In the genomic region with DNA sequence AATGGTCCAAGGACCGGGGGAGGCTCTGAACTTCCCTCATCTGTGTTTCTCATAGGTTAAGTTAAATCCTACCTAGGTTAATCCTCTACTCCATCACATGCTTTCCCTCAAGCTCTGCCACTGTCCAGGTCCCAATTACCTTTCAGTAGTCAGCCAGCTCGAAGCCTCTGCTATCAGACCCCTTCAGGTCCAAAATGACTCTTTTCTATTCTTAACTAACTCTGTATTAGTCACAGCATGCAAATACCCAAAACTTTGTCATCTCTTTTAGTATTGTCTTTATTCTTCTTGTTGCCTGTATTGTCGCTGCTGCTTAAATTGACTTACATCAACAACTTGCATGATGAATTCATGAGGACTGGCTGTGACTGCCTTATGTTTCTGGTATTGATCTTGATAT, we compare ENCODE assay signal across 36 cellular contexts. TPM values are rescaled to one million over a fixed set of nuclear protein-coding genes. Genes with fewer than 3 reads are reported as not detected.
"Had no signal": no experiment of that assay in that cellular context is flagged by ENCODE, and none has a peak within 500 bp of the region (broad histone marks: within the 10 kb centered on the region; RNA-seq: fewer than 3 reads in every experiment).

No MANE protein-coding gene starts in this region.

- H3K27ac ChIP-seq: body of pancreas, cardiac muscle cell, colonic mucosa, epithelial cell of prostate, esophagus squamous epithelium, gastroesophageal sphincter, WERI-Rb-1 had no signal

- H3K36me3 ChIP-seq: cardiac muscle cell, colonic mucosa, esophagus squamous epithelium, gastroesophageal sphincter, WERI-Rb-1 had no signal

- H3K9me3 ChIP-seq: body of pancreas, colonic mucosa, esophagus squamous epithelium, gastroesophageal sphincter had no signal

- H3K27ac Mint-ChIP-seq: activated B cell treated with CpG ODN at 0.5 μM for 24 hours; activated CD8-positive, alpha-beta T cell treated with anti-CD3 and anti-CD28 coated beads for 36 hours; activated naive CD8-positive, alpha-beta T cell; activated T-helper 17 cell treated with anti-CD3 and anti-CD28 coated beads, Interleukin-2, amount 50 U/mL, for 72 hours; T-helper 17 cell; T-helper 2 cell treated with Interferon-gamma antibody and Interleukin-4, amounts not matched to agents 5 μg/mL and 100 μg/mL, for 36 hours had no signal

- H3K4me1 ChIP-seq: body of pancreas, colonic mucosa, esophagus squamous epithelium, gastroesophageal sphincter had no signal

- H3K9me3 Mint-ChIP-seq: activated B cell treated with CpG ODN at 0.5 μM for 24 hours; activated CD8-positive, alpha-beta T cell treated with anti-CD3 and anti-CD28 coated beads for 36 hours; T-helper 2 cell treated with Interferon-gamma antibody and Interleukin-4, amounts not matched to agents 5 μg/mL and 100 μg/mL, for 36 hours had no signal

- H3K27me3 Mint-ChIP-seq: activated B cell treated with CpG ODN at 0.5 μM for 24 hours; activated CD8-positive, alpha-beta T cell treated with anti-CD3 and anti-CD28 coated beads for 36 hours; activated naive CD8-positive, alpha-beta T cell; activated T-helper 17 cell treated with anti-CD3 and anti-CD28 coated beads, Interleukin-2, amount 50 U/mL, for 72 hours; T-helper 17 cell had no signal

- H3K36me3 Mint-ChIP-seq: activated naive CD8-positive, alpha-beta T cell had no signal

- H3K27me3 ChIP-seq: body of pancreas, cardiac muscle cell, colonic mucosa, esophagus squamous epithelium, gastroesophageal sphincter had no signal

- H3K4me3 Mint-ChIP-seq: activated B cell treated with CpG ODN at 0.5 μM for 24 hours; activated CD8-positive, alpha-beta T cell treated with anti-CD3 and anti-CD28 coated beads for 36 hours; activated naive CD8-positive, alpha-beta T cell; activated T-cell treated with anti-CD3 and anti-CD28 coated beads, Interleukin-2, amount 50 U/mL, for 4 hours; activated T-helper 17 cell treated with anti-CD3 and anti-CD28 coated beads, Interleukin-2, amount 50 U/mL, for 72 hours; T-helper 17 cell; T-helper 2 cell treated with Interferon-gamma antibody and Interleukin-4, amounts not matched to agents 5 μg/mL and 100 μg/mL, for 36 hours had no signal

- H3K4me1 Mint-ChIP-seq: activated T-helper 17 cell treated with anti-CD3 and anti-CD28 coated beads, Interleukin-2, amount 50 U/mL, for 72 hours; T-helper 17 cell had no signal

- ATAC-seq: activated CD4-positive, CD25-positive, alpha-beta regulatory T cell treated with anti-CD3 and anti-CD28 coated beads, Interleukin-2, amount 50 U/mL, for 24 hours; activated CD8-positive, alpha-beta T cell treated with anti-CD3 and anti-CD28 coated beads for 36 hours; activated T-cell treated with anti-CD3 and anti-CD28 coated beads, Interleukin-2, amount 50 U/mL, for 4 hours; activated T-helper 17 cell treated with anti-CD3 and anti-CD28 coated beads, Interleukin-2, amount 50 U/mL, for 72 hours; body of pancreas; gastroesophageal sphincter; T-helper 17 cell had no signal

- H3K4me3 ChIP-seq: body of pancreas, cardiac muscle cell, colonic mucosa, esophagus squamous epithelium, gastroesophageal sphincter had no signal

- DNase-seq: activated B cell treated with CpG ODN at 0.5 μM for 24 hours; activated CD4-positive, alpha-beta T cell treated with anti-CD3 and anti-CD28 coated beads for 48 hours; activated CD4-positive, alpha-beta T cell treated with anti-CD3 and anti-CD28 coated beads, Interleukin-2, amount 50 U/mL, for 1 hour; activated CD4-positive, alpha-beta T cell treated with anti-CD3 and anti-CD28 coated beads, Interleukin-2, amount 50 U/mL, for 48 hours; activated CD8-positive, alpha-beta memory T cell treated with anti-CD3 and anti-CD28 coated beads for 24 hours; activated CD8-positive, alpha-beta T cell treated with anti-CD3 and anti-CD28 coated beads for 36 hours; activated effector memory CD4-positive, alpha-beta T cell treated with Interleukin-2 at 50 U/mL for 16 hours; activated gamma-delta T cell treated with Interleukin-2 at 50 U/mL for 16 hours; activated naive CD4-positive, alpha-beta T cell treated with anti-CD3 and anti-CD28 coated beads, Interleukin-2, amount 50 U/mL, for 16 hours; activated naive CD4-positive, alpha-beta T cell treated with Interleukin-2 at 50 U/mL for 16 hours; activated T-cell treated with anti-CD3 and anti-CD28 coated beads, Interleukin-2, amount 50 U/mL, for 4 hours; amniotic stem cell; anterior cingulate cortex; body of pancreas; central memory CD4-positive, alpha-beta T cell; cerebellar nuclear complex; colonic mucosa; effector CD8-positive, alpha-beta T cell; esophagus squamous epithelium; foreskin melanocyte; head of caudate nucleus; T-helper 17 cell; T1000; WERI-Rb-1 had no signal

RNA-seq across cellular contexts. Expression of gene PPP1R17, which starts 15.3 kb away (rescaled TPM):
- total RNA-seq: activated B cell treated with CpG ODN at 0.5 μM for 24 hours; activated CD8-positive, alpha-beta T cell treated with anti-CD3 and anti-CD28 coated beads for 36 hours; activated T-cell treated with anti-CD3 and anti-CD28 coated beads, Interleukin-2, amount 50 U/mL, for 4 hours; activated T-helper 17 cell treated with anti-CD3 and anti-CD28 coated beads, Interleukin-2, amount 50 U/mL, for 72 hours; body of pancreas; cardiac muscle cell; colonic mucosa; dermis microvascular lymphatic vessel endothelial cell; endothelial cell of umbilical vein; esophagus squamous epithelium; fibroblast of lung; fibroblast of villous mesenchyme; gastroesophageal sphincter; glomerular endothelial cell; T-helper 17 cell had no signal
